ENCODE assay signal across 12 cellular contexts in genomic region chr5:77209495-77210090, GRCh38. TPM values are rescaled to one million over a fixed set of nuclear protein-coding genes. Genes with fewer than 3 reads are reported as not detected.
DNase-seq lines count a peak whose midpoint lies in the region; ATAC-seq and TF ChIP-seq lines count a peak whose summit lies in the region.
"Had no signal": no experiment of that assay in that cellular context is flagged by ENCODE, and none has a peak within 500 bp of the region (broad histone marks: within the 10 kb centered on the region; RNA-seq: fewer than 3 reads in every experiment).

No MANE protein-coding gene starts in this region.

- no peak for ATAC-seq in GM18519 (IDR thresholded peaks at IDR 0.05; ENCODE audit: low FRiP score, unreplicated experiment)

- H3K9me3 Mint-ChIP-seq in chondrocyte (ENCODE audit: low read depth): no peaks in the 10 kb centered on the region
- H3K9me3 Mint-ChIP-seq in neural crest cell: no peaks in the 10 kb centered on the region

- H3K9ac ChIP-seq in GM23248: no peak overlapping the region

- H3K9me3 ChIP-seq in A673 (ENCODE audit: low read depth, low read length, poor library complexity, severe bottlenecking): no peaks in the 10 kb centered on the region
- H3K9me3 ChIP-seq in GM23248 (ENCODE audit: low read depth): no peaks in the 10 kb centered on the region
- H3K9me3 ChIP-seq: gastroesophageal sphincter had no signal

- no peak for TF ChIP-seq CTCF in A673 (conservative IDR thresholded peaks at IDR 0.05; ENCODE audit: low read depth, low read length)
- no peak for TF ChIP-seq CTCF in chondrocyte (IDR thresholded peaks at IDR 0.05)
- TF ChIP-seq CTCF in neural crest cell (conservative IDR thresholded peaks at IDR 0.05): no peak

- intact Hi-C loops in A673 (cut with micrococcal nuclease; ENCODE audit: unreplicated experiment): no loop called here

- H3K4me1 ChIP-seq in A673 (ENCODE audit: insufficient read depth, low read length, poor library complexity, severe bottlenecking): peaks cover 13% of the 10 kb centered on the region
- H3K4me1 ChIP-seq in GM23248 (ENCODE audit: insufficient read depth): no peaks in the 10 kb centered on the region

- H3K4me1 Mint-ChIP-seq in chondrocyte (ENCODE audit: low read depth) (peaks cover 26% of the 10 kb centered on the region), neural crest cell (peaks cover 5% of the 10 kb centered on the region)

- H3K36me3 ChIP-seq in A673 (ENCODE audit: insufficient read depth, low read length, poor library complexity, severe bottlenecking): no peaks in the 10 kb centered on the region
- no peaks in the 10 kb centered on the region for H3K36me3 ChIP-seq in GM23248 (ENCODE audit: low read depth)
- H3K36me3 ChIP-seq: gastroesophageal sphincter had no signal

- peaks cover 47% of the 10 kb centered on the region for H3K27me3 ChIP-seq in A673 (replicated peaks; ENCODE audit: insufficient read depth, low read depth, low read length, poor library complexity)
- H3K27me3 ChIP-seq in GM23248 (replicated peaks; ENCODE audit: insufficient read depth): peaks cover 71% of the 10 kb centered on the region

- no peaks in the 10 kb centered on the region for H3F3A ChIP-seq in GM23248 (ENCODE audit: insufficient read depth)

- no peak overlapping the region for H3K27ac Mint-ChIP-seq in chondrocyte (ENCODE audit: unreplicated experiment)
- no peak overlapping the region for H3K27ac Mint-ChIP-seq in neural crest cell (ENCODE audit: unreplicated experiment)

- H2AFZ ChIP-seq in GM23248: no peak overlapping the region

- H3K27me3 Mint-ChIP-seq in chondrocyte (ENCODE audit: low read depth) (peaks cover 33% of the 10 kb centered on the region), neural crest cell (ENCODE audit: low read depth) (peaks cover 71% of the 10 kb centered on the region)

- BruUV-seq in A673 (replicated peaks; lab: Mats Ljungman, UMichigan): no TSS peak

- no peaks in the 10 kb centered on the region for H3K9me2 ChIP-seq in GM23248 (ENCODE audit: insufficient read depth)

- H3K4me3 ChIP-seq in A673 (ENCODE audit: low read depth, low read length, poor library complexity, severe bottlenecking) (peak overlapping the region; percentile 50), GM23248 (peak overlapping the region; percentile 61; the same call in 1 of the 2 replicates)

- no peaks in the 10 kb centered on the region for H3K79me2 ChIP-seq in GM23248 (ENCODE audit: insufficient read depth)

- H3K27ac ChIP-seq in A673 (ENCODE audit: low read depth, low read length, poor library complexity, severe bottlenecking): no peak overlapping the region
- no peak overlapping the region for H3K27ac ChIP-seq in GM23248
- H3K27ac ChIP-seq: gastroesophageal sphincter had no signal

- in situ Hi-C loops in GM23248 (cut with MboI): no loop called here

- H4K20me1 ChIP-seq in GM23248 (ENCODE audit: insufficient read depth): no peaks in the 10 kb centered on the region

- peak overlapping the region; percentile 73 for H3K4me3 Mint-ChIP-seq in chondrocyte (ENCODE audit: unreplicated experiment)
- peak overlapping the region; percentile 89 for H3K4me3 Mint-ChIP-seq in neural crest cell

- CTCF ChIA-PET in A673 (lab: Charles Lee): no interaction called here

- H3K36me3 Mint-ChIP-seq in chondrocyte (ENCODE audit: low read depth) (peaks cover 2% of the 10 kb centered on the region), neural crest cell (ENCODE audit: low read depth) (peaks cover 13% of the 10 kb centered on the region)

- H3K4me2 ChIP-seq in GM23248 (ENCODE audit: unreplicated experiment): peak overlapping the region; percentile 50

- POLR2A ChIA-PET in A673 (lab: Charles Lee; ENCODE audit: low non-redundant PET): no interaction called here

- WGBS in GM23248 (ENCODE audit: low coverage in 1 of 2, low lambda C conversion rate in 2 of 2, missing lambda C conversion rate in 2 of 2), 2 experiments: 70 to 74% methylated on average over 14 of the region's 14 CpGs

- DNase-seq in A673 (ENCODE audit: low spot score): no peak
- DNase-seq in GM23248: no peak
- no peak for DNase-seq in chondrocyte (ENCODE audit: low spot score)
- no peak for DNase-seq in neural crest cell (ENCODE audit: low read depth, low spot score)
- no peak for DNase-seq in GF-D8 (lab: John Stamatoyannopoulos, UW)
- no peak for DNase-seq in globus pallidus (ENCODE audit: low spot score)
- DNase-seq in DMS 273 treated with DMSO at 0.1 percent for 48 hours (lab: John Stamatoyannopoulos, UW): no peak
- DNase-seq: KBM-7, NCI-H524 treated with DMSO at 0.1 percent for 48 hours, T-helper 9 cell had no signal

RNA-seq across cellular contexts. Expression of gene PDE8B, which starts 0.9 kb away (rescaled TPM):
- total RNA-seq in A673 (2021): 0.69 and 0.85 TPM in 2 replicates
- not detected in 2 replicates for total RNA-seq in GM23248 (2014; rRNA removed; shearing (Covaris generic))
- polyA plus RNA-seq in GM23248 (2016; fragmentation: Nextera tagmentation; extraction: Ambion mirVana): 0.33 and 0.40 TPM in 2 replicates
- total RNA-seq in chondrocyte: 1.1 to 2.2 TPM (median 1.8 TPM) in 3 replicates
- 0.44 and 1.1 TPM in 2 replicates for total RNA-seq in neural crest cell
